In genomic region chr18:9578306-9578705, GRCh38 we compare ENCODE assay signal across 2 cellular contexts.
TF ChIP-seq lines count a peak whose summit lies in the region.

No MANE protein-coding gene starts in this region.

TF ChIP-seq in IMR-90, 13 proteins besides CTCF, POLR2A, EP300 and RAD21:
- no peak for TF ChIP-seq RFX5 (IDR thresholded peaks at IDR 0.05; ENCODE audit: low read depth, low read length)
- TF ChIP-seq NFE2L2 (IDR thresholded peaks at IDR 0.05; ENCODE audit: low read depth, low read length), result no peak
- no peak for TF ChIP-seq FOS (IDR thresholded peaks at IDR 0.05; ENCODE audit: low read depth, low read length)
- no peak for TF ChIP-seq MAFK (IDR thresholded peaks at IDR 0.05; ENCODE audit: low read depth, low read length)
- TF ChIP-seq MAZ (IDR thresholded peaks at IDR 0.05; ENCODE audit: borderline replicate concordance, low read depth, low read length), result no peak
- TF ChIP-seq CHD1 (IDR thresholded peaks at IDR 0.05; ENCODE audit: low read depth, low read length), result no peak
- TF ChIP-seq CEBPB (IDR thresholded peaks at IDR 0.05; ENCODE audit: low read depth, low read length), result no peak
- TF ChIP-seq SMC3 (IDR thresholded peaks at IDR 0.05; ENCODE audit: low read depth, low read length), result no peak
- no peak for TF ChIP-seq MXI1 (IDR thresholded peaks at IDR 0.05; ENCODE audit: borderline replicate concordance, low read depth, low read length)
- no peak for TF ChIP-seq USF2 (IDR thresholded peaks at IDR 0.05; ENCODE audit: low read depth, low read length)
- no peak for TF ChIP-seq ELK1 (IDR thresholded peaks at IDR 0.05; ENCODE audit: borderline replicate concordance, low read depth, low read length)
- no peak for TF ChIP-seq RCOR1 (IDR thresholded peaks at IDR 0.05; ENCODE audit: insufficient replicate concordance, low read length)
- TF ChIP-seq BHLHE40 (IDR thresholded peaks at IDR 0.05; ENCODE audit: low read depth, low read length), result no peak

TF ChIP-seq in K562, 482 proteins besides CTCF, POLR2A, EP300 and RAD21:
- no peak for TF ChIP-seq THAP7 (CRISPR knock-in tag; IDR thresholded peaks at IDR 0.05)
- TF ChIP-seq CREB5 (CRISPR knock-in tag; IDR thresholded peaks at IDR 0.05), result no peak
- TF ChIP-seq ZNF324 (CRISPR knock-in tag; IDR thresholded peaks at IDR 0.05), result no peak
- no peak for TF ChIP-seq ZNF408 (CRISPR knock-in tag; IDR thresholded peaks at IDR 0.05; ENCODE audit: low read depth)
- no peak for TF ChIP-seq RBFOX2 (IDR thresholded peaks at IDR 0.05; ENCODE audit: low read depth, low read length)
- no peak for TF ChIP-seq ZNF398 (CRISPR knock-in tag; IDR thresholded peaks at IDR 0.05)
- TF ChIP-seq HLTF (IDR thresholded peaks at IDR 0.05), result no peak
- TF ChIP-seq SUPT5H (IDR thresholded peaks at IDR 0.05), result no peak
